In genomic region chr10:69048103-69048502, GRCh38 we compare ENCODE assay signal across 9 cellular contexts. TPM values are rescaled to one million over a fixed set of nuclear protein-coding genes. Genes with fewer than 3 reads are reported as not detected.
A peak's percentile ranks its signal among the peaks of the same experiment; 100 is the strongest.
DNase-seq lines count a peak whose midpoint lies in the region; ATAC-seq, FAIRE-seq and TF ChIP-seq lines count a peak whose summit lies in the region.
"Had no signal": no experiment of that assay in that cellular context is flagged by ENCODE, and none has a peak within 500 bp of the region (broad histone marks: within the 10 kb centered on the region; RNA-seq: fewer than 3 reads in every experiment).

No MANE protein-coding gene starts in this region.

- TF ChIP-seq RAD21 in liver (IDR thresholded peaks at IDR 0.05) (no peak), HepG2 (CRISPR knock-in tag; IDR thresholded peaks at IDR 0.05) (no peak), K562 (CRISPR knock-in tag; conservative IDR thresholded peaks at IDR 0.05 in 1 of 2, IDR thresholded peaks at IDR 0.05 in 1 of 2) (no peak)

- no peak overlapping the region for H4K91ac ChIP-seq in mesenchymal stem cell (ENCODE audit: low read length)

- H3K4me1 ChIP-seq in liver (ENCODE audit: control insufficient read depth in 4 of 4, insufficient read depth in 4 of 4, low read length in 3 of 4), result no peaks in the 10 kb centered on the region
- no peaks in the 10 kb centered on the region for H3K4me1 ChIP-seq in HepG2 (ENCODE audit: insufficient read depth, low read length)
- H3K4me1 ChIP-seq in K562 (replicated peaks in 1 of 2; ENCODE audit: control insufficient read depth in 2 of 2, insufficient read depth in 2 of 2, low read length in 2 of 2), result peaks cover 11 to 22% of the 10 kb centered on the region in 2 experiments; a peak in 4 of 5 replicates
- H3K4me1 ChIP-seq in mesenchymal stem cell (ENCODE audit: control insufficient read depth, insufficient read depth, low read depth, low read length), result peaks cover 4% of the 10 kb centered on the region
- no peaks in the 10 kb centered on the region for H3K4me1 ChIP-seq in aorta (ENCODE audit: control insufficient read depth in 1 of 2, insufficient read depth in 2 of 2, low read length in 2 of 2)

- H3K79me2 ChIP-seq in HepG2 (ENCODE audit: insufficient read depth, low read length) (no peaks in the 10 kb centered on the region), K562 (ENCODE audit: control insufficient read depth, insufficient read depth, low read length) (no peaks in the 10 kb centered on the region)

- intact Hi-C loops in HepG2 (cut with micrococcal nuclease; ENCODE audit: unreplicated experiment) (no loop called here), K562 (cut with micrococcal nuclease) (no loop called here), aorta (cut with DNase I) (no loop called here)

- H2BK12ac ChIP-seq in mesenchymal stem cell (ENCODE audit: low read length in 2 of 2), result no peak overlapping the region

- H3K9ac ChIP-seq in liver (ENCODE audit: low read depth in 1 of 2, low read length in 2 of 2) (no peak overlapping the region), HepG2 (ENCODE audit: insufficient read depth, low read depth, low read length) (no peak overlapping the region), K562 (ENCODE audit: insufficient read depth in 1 of 2, low read depth in 2 of 2, low read length in 2 of 2) (peak overlapping the region in 1 of 2 experiments; percentile 61; a peak in 1 of 4 replicates), mesenchymal stem cell (ENCODE audit: low read length) (no peak overlapping the region)

- TF ChIP-seq CTCF in liver (IDR thresholded peaks at IDR 0.05; ENCODE audit: low read depth, low read length, missing input control) (no peak), HepG2 (CRISPR knock-in tag; IDR thresholded peaks at IDR 0.05) (no peak), K562 (IDR thresholded peaks at IDR 0.05 in 2 of 3, conservative IDR thresholded peaks at IDR 0.05 in 1 of 3; ENCODE audit: insufficient read depth in 2 of 3, low read depth in 1 of 3, low read length in 3 of 3) (no peak)

- no peak overlapping the region for H2BK15ac ChIP-seq in mesenchymal stem cell (ENCODE audit: low read depth, poor library complexity, severe bottlenecking)

- H2AK5ac ChIP-seq in mesenchymal stem cell (ENCODE audit: low read length, severe bottlenecking), result no peak overlapping the region

- no peak for DNase-seq in HepG2 (ENCODE audit: low spot score)
- DNase-seq in K562 (ENCODE audit: extremely low read depth in 1 of 4, low spot score in 3 of 4), result peak in 1 of 4 experiments; percentile 35
- DNase-seq in mesenchymal stem cell, result peak; percentile 42
- DNase-seq in aorta, result peak in 1 of 2 donors; percentile 84
- DNase-seq in NCI-H1694 (lab: John Stamatoyannopoulos, UW), result no peak
- DNase-seq in NCI-H2171 (lab: John Stamatoyannopoulos, UW), result no peak
- no peak for DNase-seq in NCI-H774 (lab: John Stamatoyannopoulos, UW)
- DNase-seq: NCI-H2029 had no signal

- ATAC-seq in HepG2 (no peak), K562 (peak; percentile 28; the same call in 2 of the 3 replicates), aorta (ENCODE audit: low FRiP score) (peak; percentile 35)

- H3K23ac ChIP-seq in mesenchymal stem cell (ENCODE audit: low read length in 2 of 2), result no peak overlapping the region

- BruUV-seq in HepG2 (replicated peaks; lab: Mats Ljungman, UMichigan) (no TSS peak), K562 (replicated peaks; lab: Mats Ljungman, UMichigan) (no TSS peak)

- POLR2A ChIA-PET in HepG2 (lab: Yijun Ruan, JAX), result no interaction called here
- POLR2A ChIA-PET in K562 (lab: Yijun Ruan, JAX), result interaction anchor here (0.6 to 1.6 kb wide), 4 partner anchors 8 to 32 kb away, joined by 3 to 5 read pairs (median 4); no protein-coding TSS in a partner anchor

- peak overlapping the region; percentile 58 to 75 for H3K27ac ChIP-seq in liver (ENCODE audit: low read depth in 1 of 2, low read length in 2 of 2)
- H3K27ac ChIP-seq in HepG2 (ENCODE audit: extremely low read length, insufficient read depth, low read length), result no peak overlapping the region
- H3K27ac ChIP-seq in K562 (ENCODE audit: extremely low read depth, low read depth, low read length), result no peak overlapping the region
- no peak overlapping the region for H3K27ac ChIP-seq in mesenchymal stem cell (ENCODE audit: low read length, poor library complexity, severe bottlenecking)
- no peak overlapping the region for H3K27ac ChIP-seq in aorta (ENCODE audit: low read depth in 1 of 2, low read length in 2 of 2)

- no peak overlapping the region for H3K18ac ChIP-seq in mesenchymal stem cell (ENCODE audit: low read depth in 1 of 2, low read length in 2 of 2)

- no peaks in the 10 kb centered on the region for H3K79me1 ChIP-seq in mesenchymal stem cell (replicated peaks; ENCODE audit: low read length, poor library complexity, severe bottlenecking)

- H2BK120ac ChIP-seq in mesenchymal stem cell (ENCODE audit: low read depth, low read length), result no peak overlapping the region

- no peaks in the 10 kb centered on the region for H3K36me3 ChIP-seq in liver (ENCODE audit: control insufficient read depth in 4 of 4, insufficient read depth in 3 of 4, low read depth in 1 of 4, low read length in 3 of 4)
- no peaks in the 10 kb centered on the region for H3K36me3 ChIP-seq in HepG2 (replicated peaks in 1 of 2; ENCODE audit: control insufficient read depth in 1 of 2, insufficient read depth in 2 of 2, low read length in 2 of 2)
- H3K36me3 ChIP-seq in K562 (ENCODE audit: control insufficient read depth, insufficient read depth, low read length), result no peaks in the 10 kb centered on the region
- no peaks in the 10 kb centered on the region for H3K36me3 ChIP-seq in mesenchymal stem cell (ENCODE audit: control insufficient read depth in 1 of 2, insufficient read depth in 2 of 2, low read depth in 1 of 2, low read length in 2 of 2)
- no peaks in the 10 kb centered on the region for H3K36me3 ChIP-seq in aorta (ENCODE audit: control insufficient read depth in 1 of 2, insufficient read depth in 2 of 2, low read length in 1 of 2)

- CTCF ChIA-PET in HepG2 (lab: Yijun Ruan, JAX; ENCODE audit: low intra/inter-chr PET ratio, low total read pairs) (no interaction called here), K562 (lab: Yijun Ruan, JAX; ENCODE audit: low intra/inter-chr PET ratio) (no interaction called here)

- H3K9me3 ChIP-seq in liver (ENCODE audit: control insufficient read depth in 4 of 4, low read length in 3 of 4) (no peaks in the 10 kb centered on the region), HepG2 (ENCODE audit: low read length) (no peaks in the 10 kb centered on the region), K562 (replicated peaks; ENCODE audit: control insufficient read depth, insufficient read depth, low read depth, low read length) (no peaks in the 10 kb centered on the region), mesenchymal stem cell (ENCODE audit: control insufficient read depth, low read length) (no peaks in the 10 kb centered on the region), aorta (ENCODE audit: control insufficient read depth, low read length) (no peaks in the 10 kb centered on the region)

- no peak overlapping the region for H2BK5ac ChIP-seq in mesenchymal stem cell (ENCODE audit: low read depth, low read length, poor library complexity, severe bottlenecking)

- H4K8ac ChIP-seq in mesenchymal stem cell (ENCODE audit: low read length), result no peak overlapping the region

- WGBS in liver, result 67% methylated on average over 8 of the region's 8 CpGs
- 26% methylated on average over 6 of the region's 8 CpGs for WGBS in HepG2 (ENCODE audit: low lambda C conversion rate)
- WGBS in K562 (ENCODE audit: insufficient coverage, low coverage, missing lambda C conversion rate), result 51% methylated on average over 8 of the region's 8 CpGs
- WGBS in mesenchymal stem cell, result 68% methylated on average over 7 of the region's 8 CpGs
- WGBS in aorta, 2 donors, result 55 to 59% methylated on average over 8 of the region's 8 CpGs

- H3K27me3 ChIP-seq in liver (ENCODE audit: control insufficient read depth in 4 of 4, insufficient read depth in 4 of 4, low read length in 3 of 4) (no peaks in the 10 kb centered on the region), HepG2 (ENCODE audit: control insufficient read depth in 1 of 2, insufficient read depth in 2 of 2, low read length in 2 of 2) (peaks cover 0 to 15% of the 10 kb centered on the region in 2 experiments; a peak in 2 of 5 replicates), K562 (ENCODE audit: control insufficient read depth in 2 of 2, insufficient read depth in 2 of 2, low read length in 2 of 2) (no peaks in the 10 kb centered on the region), mesenchymal stem cell (ENCODE audit: control insufficient read depth in 1 of 2, insufficient read depth in 1 of 2, low read length in 2 of 2) (no peaks in the 10 kb centered on the region), aorta (ENCODE audit: control insufficient read depth in 1 of 2, insufficient read depth in 2 of 2, low read length in 1 of 2) (no peaks in the 10 kb centered on the region)

- H3K4me3 ChIP-seq in liver (ENCODE audit: low read depth in 1 of 3, low read length in 3 of 3), result no peak overlapping the region
- no peak overlapping the region for H3K4me3 ChIP-seq in HepG2 (replicated peaks in 1 of 3; ENCODE audit: insufficient read depth in 1 of 3, low read depth in 2 of 3, low read length in 3 of 3)
- no peak overlapping the region for H3K4me3 ChIP-seq in K562
- H3K4me3 ChIP-seq in mesenchymal stem cell (ENCODE audit: insufficient read depth in 1 of 2, low read depth in 1 of 2, low read length in 2 of 2), result no peak overlapping the region
- H3K4me3 ChIP-seq in aorta (ENCODE audit: low read length in 2 of 2), result no peak overlapping the region

- H4K20me1 ChIP-seq in HepG2 (ENCODE audit: insufficient read depth, low read length), result no peaks in the 10 kb centered on the region
- no peaks in the 10 kb centered on the region for H4K20me1 ChIP-seq in K562 (replicated peaks; ENCODE audit: control insufficient read depth, insufficient read depth, low read length)

- TF ChIP-seq EP300 in HepG2 (IDR thresholded peaks at IDR 0.05; ENCODE audit: low read depth in 2 of 2, low read length in 2 of 2), result no peak
- no peak for TF ChIP-seq EP300 in HepG2 (CRISPR knock-in tag; IDR thresholded peaks at IDR 0.05; ENCODE audit: borderline replicate concordance)
- TF ChIP-seq EP300 in K562 (IDR thresholded peaks at IDR 0.05; ENCODE audit: low read length), result no peak

- H3K4me2 ChIP-seq in HepG2 (ENCODE audit: low read depth, low read length), result no peak overlapping the region
- H3K4me2 ChIP-seq in K562 (ENCODE audit: insufficient read depth, low read length), result no peak overlapping the region
- no peak overlapping the region for H3K4me2 ChIP-seq in mesenchymal stem cell (ENCODE audit: low read length, poor library complexity, severe bottlenecking)

- in situ Hi-C loops in HepG2 (cut with HindIII; ENCODE audit: extremely low pct_ligation_motif_present, low pct_unique_long_range_greater_than_20kb) (no loop called here), K562 (cut with MboI) (no loop called here)

- no peak for TF ChIP-seq POLR2A in HepG2 (IDR thresholded peaks at IDR 0.05; ENCODE audit: insufficient read depth in 1 of 2, low read depth in 2 of 2, low read length in 2 of 2)
- TF ChIP-seq POLR2A in K562 (conservative IDR thresholded peaks at IDR 0.05), result no peak

- H3K14ac ChIP-seq in mesenchymal stem cell (ENCODE audit: low read length in 2 of 2), result no peak overlapping the region

- H2AFZ ChIP-seq in HepG2 (ENCODE audit: low read length) (no peak overlapping the region), K562 (ENCODE audit: low read depth, low read length) (peak overlapping the region; percentile 58; the same call in 1 of the 2 replicates), mesenchymal stem cell (ENCODE audit: low read depth, low read length) (no peak overlapping the region)

- FAIRE-seq in HepG2 (lab: Jason Lieb, UNC), result no peak
- FAIRE-seq in K562 (lab: Jason Lieb, UNC), result no peak

- no peak overlapping the region for H3K4ac ChIP-seq in mesenchymal stem cell (ENCODE audit: low read depth in 1 of 2, low read length in 2 of 2)

- no peaks in the 10 kb centered on the region for H3K9me1 ChIP-seq in K562 (ENCODE audit: control insufficient read depth, insufficient read depth, low read length)

RNA-seq across cellular contexts. Expression of gene SRGN, which starts 39.8 kb away (rescaled TPM):
- total RNA-seq in liver, result 100 to 1,000 TPM in 1 of 2 donors, 10 to 100 TPM in 1; 32.2 to 305 TPM
- 10 to 100 TPM; 19.5 to 50.3 TPM for polyA plus RNA-seq in liver
- total RNA-seq in HepG2 (2016; rRNA removed; fragmentation: Illumina TruSeq; extraction: Trizol), result 0.09 TPM in 1 of 2 replicates, not detected in the other
- not detected in 2 replicates for total RNA-seq in HepG2 (2016; cell fraction: cytosol; rRNA removed; fragmentation: Illumina TruSeq; extraction: Trizol; ENCODE audit: low read depth)
- total RNA-seq in HepG2 (2016; cell fraction: insoluble cytoplasmic fraction; rRNA removed; fragmentation: Illumina TruSeq; extraction: Trizol), result not detected in 2 replicates
- total RNA-seq in HepG2 (2016; cell fraction: membrane; rRNA removed; fragmentation: Illumina TruSeq; extraction: Trizol), result not detected in 2 replicates
- not detected in 2 replicates for total RNA-seq in HepG2 (2016; cell fraction: nucleus; rRNA removed; fragmentation: Illumina TruSeq; extraction: Trizol)
- polyA plus RNA-seq in HepG2 (2011; rRNA removed), result not detected in 2 replicates
- polyA plus RNA-seq in HepG2 (2011; cell fraction: cytosol; rRNA removed), result 0.12 and 0.15 TPM in 2 replicates
- polyA plus RNA-seq in HepG2 (2011; cell fraction: nucleus; rRNA removed), result 0.14 TPM in 1 of 2 replicates, not detected in the other
- 0.21 TPM in 1 of 2 replicates, not detected in the other for polyA plus RNA-seq in HepG2 (2012)
- not detected in 2 replicates for polyA plus RNA-seq in HepG2 (2016; cell fraction: cytosol; fragmentation: Illumina TruSeq; extraction: Trizol; ENCODE audit: low read depth)
- polyA plus RNA-seq in HepG2 (2016; cell fraction: insoluble cytoplasmic fraction; fragmentation: Illumina TruSeq; extraction: Trizol; ENCODE audit: low read depth), result not detected in 2 replicates
- not detected in 2 replicates for polyA plus RNA-seq in HepG2 (2016; cell fraction: membrane; fragmentation: Illumina TruSeq; extraction: Trizol; ENCODE audit: low read depth)
- not detected in 2 replicates for polyA plus RNA-seq in HepG2 (2016; cell fraction: nucleus; fragmentation: Illumina TruSeq; extraction: Trizol; ENCODE audit: insufficient read depth, low read depth)
- 0.16 and 2.3 TPM in 2 replicates for polyA minus RNA-seq in HepG2 (2011; rRNA and poly(A)+ RNA removed; ENCODE audit: low replicate concordance)
- polyA minus RNA-seq in HepG2 (2011; cell fraction: cytosol; rRNA and poly(A)+ RNA removed), result not detected in 2 replicates
- polyA minus RNA-seq in HepG2 (2011; cell fraction: nucleus; rRNA and poly(A)+ RNA removed), result not detected in 2 replicates
- total RNA-seq in K562 (2011; cell fraction: chromatin; rRNA removed; ENCODE audit: low replicate concordance), result 88.1 and 137 TPM in 2 replicates
- 154 and 205 TPM in 2 replicates for total RNA-seq in K562 (2011; cell fraction: nucleolus; rRNA removed)
- total RNA-seq in K562 (2011; cell fraction: nucleoplasm; rRNA removed), result 184 and 200 TPM in 2 replicates
- 147 and 180 TPM in 2 replicates for total RNA-seq in K562 (2014; rRNA removed)
- total RNA-seq in K562 (2014; rRNA removed; fragmentation: Illumina TruSeq; extraction: Trizol), result 256 and 289 TPM in 2 replicates
- 149 and 165 TPM in 2 replicates for total RNA-seq in K562 (2015; rRNA removed; fragmentation: Illumina TruSeq; extraction: Trizol)
- 173 and 193 TPM in 2 replicates for total RNA-seq in K562 (2021)
- polyA plus RNA-seq in K562 (2011; rRNA removed), result 124 and 136 TPM in 2 replicates
- polyA plus RNA-seq in K562 (2011; cell fraction: cytosol; rRNA removed), result 61.8 and 105 TPM in 2 replicates
- 20.2 and 32.5 TPM in 2 replicates for polyA plus RNA-seq in K562 (2011; cell fraction: nucleus; rRNA removed)
- polyA plus RNA-seq in K562 (2012), result 208 and 216 TPM in 2 replicates
- polyA plus RNA-seq in K562 (2014; fragmentation: Illumina TruSeq; extraction: Trizol), result 259 and 284 TPM in 2 replicates
- 100 to 1,000 TPM; 275 to 304 TPM for polyA plus RNA-seq in K562 (2014; fragmentation: Nextera tagmentation; extraction: Ambion mirVana)
- polyA plus RNA-seq in K562 (2014; rRNA removed), result 169 and 189 TPM in 2 replicates
- 80.5 and 89.5 TPM in 2 replicates for polyA minus RNA-seq in K562 (2011; rRNA and poly(A)+ RNA removed)
- 42.2 and 44.1 TPM in 2 replicates for polyA minus RNA-seq in K562 (2011; cell fraction: cytosol; rRNA and poly(A)+ RNA removed)
- 5.8 and 12.2 TPM in 2 replicates for polyA minus RNA-seq in K562 (2011; cell fraction: nucleus; rRNA and poly(A)+ RNA removed)
- 1.1 TPM for polyA plus RNA-seq in mesenchymal stem cell (2013, experiment 1 of 2)
- 1.1 TPM for polyA plus RNA-seq in mesenchymal stem cell (2013, experiment 2 of 2)
- 100 to 1,000 TPM; 168 to 230 TPM for total RNA-seq in aorta
- polyA plus RNA-seq in aorta, result 100 to 1,000 TPM; 121 to 176 TPM

RNA-seq across cellular contexts. Expression of gene KIFBP, which starts 59.5 kb away (rescaled TPM):
- 10 to 100 TPM in 1 of 2 donors, 1 to 10 TPM in 1; 8.5 to 11.2 TPM for total RNA-seq in liver
- 1 to 10 TPM; 5.7 to 7.3 TPM for polyA plus RNA-seq in liver
- total RNA-seq in HepG2 (2016; rRNA removed; fragmentation: Illumina TruSeq; extraction: Trizol), result 21.9 and 29.9 TPM in 2 replicates
- 2.1 and 3.2 TPM in 2 replicates for total RNA-seq in HepG2 (2016; cell fraction: cytosol; rRNA removed; fragmentation: Illumina TruSeq; extraction: Trizol; ENCODE audit: low read depth)
- total RNA-seq in HepG2 (2016; cell fraction: insoluble cytoplasmic fraction; rRNA removed; fragmentation: Illumina TruSeq; extraction: Trizol), result 22.5 and 30.2 TPM in 2 replicates
- total RNA-seq in HepG2 (2016; cell fraction: membrane; rRNA removed; fragmentation: Illumina TruSeq; extraction: Trizol), result 5.7 and 6.6 TPM in 2 replicates
- total RNA-seq in HepG2 (2016; cell fraction: nucleus; rRNA removed; fragmentation: Illumina TruSeq; extraction: Trizol), result 14.0 and 14.4 TPM in 2 replicates
- polyA plus RNA-seq in HepG2 (2011; rRNA removed), result 10.3 and 13.0 TPM in 2 replicates
- polyA plus RNA-seq in HepG2 (2011; cell fraction: cytosol; rRNA removed), result 6.1 and 10.0 TPM in 2 replicates
- polyA plus RNA-seq in HepG2 (2011; cell fraction: nucleus; rRNA removed), result 8.3 and 8.5 TPM in 2 replicates
- 11.3 and 12.4 TPM in 2 replicates for polyA plus RNA-seq in HepG2 (2012)
- polyA plus RNA-seq in HepG2 (2016; cell fraction: cytosol; fragmentation: Illumina TruSeq; extraction: Trizol; ENCODE audit: low read depth), result 1.2 and 1.3 TPM in 2 replicates
- 28.3 and 31.0 TPM in 2 replicates for polyA plus RNA-seq in HepG2 (2016; cell fraction: insoluble cytoplasmic fraction; fragmentation: Illumina TruSeq; extraction: Trizol; ENCODE audit: low read depth)
- polyA plus RNA-seq in HepG2 (2016; cell fraction: membrane; fragmentation: Illumina TruSeq; extraction: Trizol; ENCODE audit: low read depth), result 2.6 and 3.7 TPM in 2 replicates
- 18.9 and 22.7 TPM in 2 replicates for polyA plus RNA-seq in HepG2 (2016; cell fraction: nucleus; fragmentation: Illumina TruSeq; extraction: Trizol; ENCODE audit: insufficient read depth, low read depth)
- polyA minus RNA-seq in HepG2 (2011; rRNA and poly(A)+ RNA removed; ENCODE audit: low replicate concordance), result 4.7 and 10.6 TPM in 2 replicates
- polyA minus RNA-seq in HepG2 (2011; cell fraction: cytosol; rRNA and poly(A)+ RNA removed), result 10.0 and 13.3 TPM in 2 replicates
- polyA minus RNA-seq in HepG2 (2011; cell fraction: nucleus; rRNA and poly(A)+ RNA removed), result 13.7 and 14.5 TPM in 2 replicates
- 11.1 and 16.5 TPM in 2 replicates for total RNA-seq in K562 (2011; cell fraction: chromatin; rRNA removed; ENCODE audit: low replicate concordance)
- 7.5 and 8.2 TPM in 2 replicates for total RNA-seq in K562 (2011; cell fraction: nucleolus; rRNA removed)
- total RNA-seq in K562 (2011; cell fraction: nucleoplasm; rRNA removed), result 8.2 and 12.1 TPM in 2 replicates
- 13.8 and 17.3 TPM in 2 replicates for total RNA-seq in K562 (2014; rRNA removed)
- total RNA-seq in K562 (2014; rRNA removed; fragmentation: Illumina TruSeq; extraction: Trizol), result 18.8 and 20.1 TPM in 2 replicates
- 18.7 and 19.7 TPM in 2 replicates for total RNA-seq in K562 (2015; rRNA removed; fragmentation: Illumina TruSeq; extraction: Trizol)
- total RNA-seq in K562 (2021), result 13.8 and 14.8 TPM in 2 replicates
- polyA plus RNA-seq in K562 (2011; rRNA removed), result 17.0 and 22.1 TPM in 2 replicates
- 6.9 and 8.8 TPM in 2 replicates for polyA plus RNA-seq in K562 (2011; cell fraction: cytosol; rRNA removed)
- 9.5 and 9.7 TPM in 2 replicates for polyA plus RNA-seq in K562 (2011; cell fraction: nucleus; rRNA removed)
- 13.0 and 14.2 TPM in 2 replicates for polyA plus RNA-seq in K562 (2012)
- 19.9 and 23.2 TPM in 2 replicates for polyA plus RNA-seq in K562 (2014; fragmentation: Illumina TruSeq; extraction: Trizol)
- 1 to 10 TPM; 5.6 to 8.8 TPM for polyA plus RNA-seq in K562 (2014; fragmentation: Nextera tagmentation; extraction: Ambion mirVana)
- 13.9 TPM in 2 replicates for polyA plus RNA-seq in K562 (2014; rRNA removed)
- polyA minus RNA-seq in K562 (2011; rRNA and poly(A)+ RNA removed), result 18.2 TPM in 2 replicates
- polyA minus RNA-seq in K562 (2011; cell fraction: cytosol; rRNA and poly(A)+ RNA removed), result 10.7 and 11.3 TPM in 2 replicates
- polyA minus RNA-seq in K562 (2011; cell fraction: nucleus; rRNA and poly(A)+ RNA removed), result 6.1 and 8.1 TPM in 2 replicates
- 29.5 TPM for polyA plus RNA-seq in mesenchymal stem cell (2013, experiment 1 of 2)
- polyA plus RNA-seq in mesenchymal stem cell (2013, experiment 2 of 2), result 31.7 TPM
- total RNA-seq in aorta, result 10 to 100 TPM; 27.4 to 28.4 TPM
- 10 to 100 TPM; 19.0 to 23.3 TPM for polyA plus RNA-seq in aorta

Comparison
In these comparisons a context has a peak if more than half of its experiments do, and no peak if none do; other contexts are left out.
1. H3K27ac ChIP-seq: peak in liver (2 of 2); none in HepG2 (single experiment), K562 (single experiment), mesenchymal stem cell (single experiment) and aorta (0 of 2).
2. RNA of gene SRGN, which starts 39.8 kb away (total RNA-seq): 32.2 to 305 TPM in liver, 168 to 230 TPM in aorta and 88.1 to 289 TPM in K562; 0.09 TPM in HepG2; every median in the first group is over 10 times any median in the second.